In the genomic region with DNA sequence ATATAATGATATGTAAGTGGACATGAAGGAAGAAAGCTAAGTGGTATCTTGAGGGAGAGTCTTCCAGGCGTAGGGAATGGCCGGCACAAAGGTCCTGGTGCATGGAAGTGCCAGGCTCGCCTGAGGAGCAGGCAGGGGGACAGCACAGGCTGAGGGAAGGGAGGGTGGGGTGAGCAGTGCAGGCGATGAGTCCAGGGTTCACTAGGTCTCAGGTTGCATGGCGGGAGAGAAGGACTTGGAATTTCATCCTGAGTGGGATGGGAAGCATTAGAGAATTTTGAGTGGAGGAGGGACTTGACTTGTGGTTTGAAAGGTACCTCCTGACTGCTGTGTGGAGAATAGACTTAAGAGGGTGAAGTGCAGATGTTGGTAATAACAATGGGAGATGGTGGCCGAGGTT, we compare ENCODE assay signal across 20 cellular contexts.
A peak's percentile ranks its signal among the peaks of the same experiment; 100 is the strongest.
DNase-seq lines count a peak whose midpoint lies in the region; ATAC-seq, FAIRE-seq and TF ChIP-seq lines count a peak whose summit lies in the region.
"Had no signal": no experiment of that assay in that cellular context is flagged by ENCODE, and none has a peak within 500 bp of the region (broad histone marks: within the 10 kb centered on the region; RNA-seq: fewer than 3 reads in every experiment).

No MANE protein-coding gene starts in this region.

- H4K20me1 ChIP-seq in HepG2 (ENCODE audit: insufficient read depth, low read length) (no peaks in the 10 kb centered on the region), IMR-90 (ENCODE audit: insufficient read depth, low read length) (no peaks in the 10 kb centered on the region)

- H3K9me3 Mint-ChIP-seq in type B pancreatic cell: no peaks in the 10 kb centered on the region
- H3K9me3 Mint-ChIP-seq: CD4-positive, alpha-beta T cell had no signal

- H3K9ac ChIP-seq in HepG2 (ENCODE audit: insufficient read depth, low read depth, low read length): no peak overlapping the region
- H3K9ac ChIP-seq in IMR-90 (ENCODE audit: low read depth, low read length): no peak overlapping the region
- H3K9ac ChIP-seq: GM23248 had no signal

- H3K4me3 ChIP-seq in HepG2 (replicated peaks in 1 of 3; ENCODE audit: insufficient read depth in 1 of 3, low read depth in 2 of 3, low read length in 3 of 3): no peak overlapping the region
- H3K4me3 ChIP-seq in right lobe of liver: no peak overlapping the region
- H3K4me3 ChIP-seq in IMR-90 (ENCODE audit: insufficient read depth, low read depth, low read length): no peak overlapping the region
- no peak overlapping the region for H3K4me3 ChIP-seq in bronchial epithelial cell (ENCODE audit: low read depth, low read length)
- H3K4me3 ChIP-seq: GM23248, K562 had no signal

- no peak overlapping the region for H2AK9ac ChIP-seq in IMR-90 (replicated peaks; ENCODE audit: low read depth, low read length, poor library complexity)

- FAIRE-seq in HepG2 (lab: Jason Lieb, UNC) (no peak), bronchial epithelial cell (lab: Jason Lieb, UNC) (peak; percentile 23), H54 (lab: Jason Lieb, UNC) (no peak)
- FAIRE-seq: A204.1, GM12892, GM18507, K562 had no signal

- TF ChIP-seq RAD21 in HepG2 (CRISPR knock-in tag; IDR thresholded peaks at IDR 0.05) (no peak), IMR-90 (IDR thresholded peaks at IDR 0.05; ENCODE audit: low read length) (no peak)

- no peak overlapping the region for H2BK120ac ChIP-seq in IMR-90 (ENCODE audit: low read depth, low read length)

- H3K56ac ChIP-seq in IMR-90 (ENCODE audit: extremely low read depth, insufficient read depth, low read length): no peak overlapping the region

- 84% methylated on average over 6 of the region's 6 CpGs for WGBS in HepG2 (ENCODE audit: low lambda C conversion rate)
- WGBS in right lobe of liver (ENCODE audit: insufficient coverage, low coverage, low lambda C conversion rate, missing lambda C conversion rate): 89% methylated on average over 6 of the region's 6 CpGs
- 98% methylated on average over 5 of the region's 6 CpGs; no CpG with 5 or more reads in 1 of the 2 experiments for WGBS in IMR-90 (ENCODE audit: extremely low coverage in 2 of 2, insufficient read length in 1 of 2), 2 experiments

- no peaks in the 10 kb centered on the region for H3K27me3 Mint-ChIP-seq in type B pancreatic cell

- peaks cover 17% of the 10 kb centered on the region for H3K9me1 ChIP-seq in IMR-90 (ENCODE audit: insufficient read depth, low read length)

- H2BK20ac ChIP-seq in IMR-90 (ENCODE audit: low read depth, low read length): no peak overlapping the region

- in situ Hi-C loops in HepG2 (cut with HindIII; ENCODE audit: extremely low pct_ligation_motif_present, low pct_unique_long_range_greater_than_20kb): no loop called here
- in situ Hi-C loops in IMR-90 (cut with MboI; ENCODE audit: low sequenced_read_pairs): no loop called here

- H4K91ac ChIP-seq in IMR-90 (ENCODE audit: insufficient read depth, low read depth, low read length): peak overlapping the region; percentile 1; the same call in 1 of the 2 replicates

- no peak for TF ChIP-seq POLR2A in HepG2 (IDR thresholded peaks at IDR 0.05; ENCODE audit: insufficient read depth in 1 of 2, low read depth in 2 of 2, low read length in 2 of 2)
- no peak for TF ChIP-seq POLR2A in right lobe of liver (IDR thresholded peaks at IDR 0.05)
- TF ChIP-seq POLR2A in IMR-90 (IDR thresholded peaks at IDR 0.05; ENCODE audit: low read depth, low read length): no peak
- TF ChIP-seq POLR2A in H54 (IDR thresholded peaks at IDR 0.05; ENCODE audit: low read depth, low read length): no peak

- H2AK5ac ChIP-seq in IMR-90 (ENCODE audit: low read depth, low read length): no peak overlapping the region

- TF ChIP-seq EP300 in HepG2 (IDR thresholded peaks at IDR 0.05; ENCODE audit: low read depth in 2 of 2, low read length in 2 of 2) (no peak), HepG2 (CRISPR knock-in tag; IDR thresholded peaks at IDR 0.05; ENCODE audit: borderline replicate concordance) (no peak)

- dilution Hi-C loops in IMR-90 (cut with HindIII; ENCODE audit: low sequenced_read_pairs, unreplicated experiment): no loop called here

- intact Hi-C loops in HepG2 (cut with micrococcal nuclease; ENCODE audit: unreplicated experiment) (no loop called here), right lobe of liver (cut with DNase I) (no loop called here), IMR-90 (cut with micrococcal nuclease) (no loop called here)

- H3K27ac ChIP-seq in HepG2 (ENCODE audit: extremely low read length, insufficient read depth, low read length) (no peak overlapping the region), right lobe of liver (no peak overlapping the region), IMR-90 (ENCODE audit: insufficient read depth, low read length) (no peak overlapping the region)
- H3K27ac ChIP-seq: C4-2B, GM23248 had no signal

- peak overlapping the region; percentile 24 for H3K4me2 ChIP-seq in HepG2 (ENCODE audit: low read depth, low read length)
- H3K4me2 ChIP-seq in IMR-90 (ENCODE audit: low read depth, low read length): no peak overlapping the region

- H3K4me1 ChIP-seq in HepG2 (ENCODE audit: insufficient read depth, low read length): peaks cover 22% of the 10 kb centered on the region
- no peaks in the 10 kb centered on the region for H3K4me1 ChIP-seq in right lobe of liver
- H3K4me1 ChIP-seq in IMR-90 (ENCODE audit: control insufficient read depth, insufficient read depth, low read length): peaks cover 4% of the 10 kb centered on the region
- H3K4me1 ChIP-seq: Caco-2 had no signal

- H3K79me2 ChIP-seq in HepG2 (ENCODE audit: insufficient read depth, low read length): no peaks in the 10 kb centered on the region

- H4K5ac ChIP-seq in IMR-90 (ENCODE audit: low read depth, low read length): no peak overlapping the region

- DNase-seq in HepG2 (ENCODE audit: low spot score): peak; percentile 31
- DNase-seq in right lobe of liver: no peak
- no peak for DNase-seq in IMR-90
- no peak for DNase-seq in bronchial epithelial cell (ENCODE audit: low read depth)
- DNase-seq in type B pancreatic cell (ENCODE audit: extremely low spot score, unreplicated experiment): no peak
- DNase-seq in H54 (ENCODE audit: insufficient read length, low spot score): no peak
- DNase-seq: ACHN; Caco-2; CD4-positive, alpha-beta T cell; DMS153; DMS79; GDM1; GM23248; HCEC 1CT had no signal

- H3K18ac ChIP-seq in IMR-90 (ENCODE audit: low read depth, low read length): no peak overlapping the region

- no peak overlapping the region for H2BK5ac ChIP-seq in IMR-90 (ENCODE audit: low read depth, low read length, poor library complexity, severe bottlenecking)

- CTCF ChIA-PET in HepG2 (lab: Yijun Ruan, JAX; ENCODE audit: low intra/inter-chr PET ratio, low total read pairs) (no interaction called here), IMR-90 (lab: Yijun Ruan, JAX) (interaction anchor here (0.9 kb wide), 1 partner anchor 12 kb away, joined by 3 read pairs; no protein-coding TSS in a partner anchor)

- no peak overlapping the region for H3K4me3 Mint-ChIP-seq in type B pancreatic cell
- H3K4me3 Mint-ChIP-seq: CD4-positive, alpha-beta T cell had no signal

- peaks cover 28% of the 10 kb centered on the region for H3K36me3 Mint-ChIP-seq in type B pancreatic cell

- 0 out of 2 replicates have a peak overlapping the region, but pooled peaks have one; percentile 18 for H3K4ac ChIP-seq in IMR-90 (ENCODE audit: low read depth, low read length)

- no peak overlapping the region for H3K23ac ChIP-seq in IMR-90 (ENCODE audit: low read depth, low read length)

- H3K27ac Mint-ChIP-seq in type B pancreatic cell: peak overlapping the region; percentile 13
- H3K27ac Mint-ChIP-seq: CD4-positive, alpha-beta T cell had no signal

- H3K27me3 ChIP-seq in HepG2 (ENCODE audit: control insufficient read depth in 1 of 2, insufficient read depth in 2 of 2, low read length in 2 of 2): no peaks in the 10 kb centered on the region
- no peaks in the 10 kb centered on the region for H3K27me3 ChIP-seq in right lobe of liver
- no peaks in the 10 kb centered on the region for H3K27me3 ChIP-seq in IMR-90 (ENCODE audit: control insufficient read depth, insufficient read depth, low read length)
- H3K27me3 ChIP-seq in bronchial epithelial cell (ENCODE audit: control insufficient read depth, insufficient read depth, low read length): no peaks in the 10 kb centered on the region

- H2AFZ ChIP-seq in HepG2 (ENCODE audit: low read length) (no peak overlapping the region), IMR-90 (replicated peaks; ENCODE audit: low read length, poor library complexity) (no peak overlapping the region)
- H2AFZ ChIP-seq: GM23248 had no signal

- POLR2A ChIA-PET in HepG2 (lab: Yijun Ruan, JAX) (no interaction called here), IMR-90 (lab: Charles Lee; ENCODE audit: unreplicated experiment) (no interaction called here)

- no peak overlapping the region for H2BK15ac ChIP-seq in IMR-90 (ENCODE audit: low read depth, low read length)

- H3K36me3 ChIP-seq in HepG2 (replicated peaks in 1 of 2; ENCODE audit: control insufficient read depth in 1 of 2, insufficient read depth in 2 of 2, low read length in 2 of 2) (peaks cover 22 to 85% of the 10 kb centered on the region in 2 experiments), right lobe of liver (peaks cover 0 to 7% (median 0%) of the 10 kb centered on the region in 4 donors), IMR-90 (ENCODE audit: control insufficient read depth, insufficient read depth, low read length) (no peaks in the 10 kb centered on the region; the same call in 1 of the 2 replicates), bronchial epithelial cell (ENCODE audit: control insufficient read depth, insufficient read depth, low read length) (peaks cover 7% of the 10 kb centered on the region)

- H3K9me3 ChIP-seq in HepG2 (ENCODE audit: low read length) (no peaks in the 10 kb centered on the region), right lobe of liver (no peaks in the 10 kb centered on the region), IMR-90 (ENCODE audit: control insufficient read depth, insufficient read depth, low read length) (no peaks in the 10 kb centered on the region)
- H3K9me3 ChIP-seq: Caco-2 had no signal

- no peak overlapping the region for H4K8ac ChIP-seq in IMR-90 (ENCODE audit: low read depth in 2 of 2, low read length in 2 of 2)

- H3K4me1 Mint-ChIP-seq in type B pancreatic cell (ENCODE audit: unreplicated experiment): peaks cover 10% of the 10 kb centered on the region

- BruUV-seq in HepG2 (replicated peaks; lab: Mats Ljungman, UMichigan) (no TSS peak), IMR-90 (replicated peaks; lab: Mats Ljungman, UMichigan) (no TSS peak)

- no peak overlapping the region for H3K14ac ChIP-seq in IMR-90 (replicated peaks; ENCODE audit: low read depth, low read length)

- TF ChIP-seq CTCF in HepG2 (CRISPR knock-in tag; IDR thresholded peaks at IDR 0.05) (no peak), right lobe of liver (IDR thresholded peaks at IDR 0.05) (no peak), IMR-90 (conservative IDR thresholded peaks at IDR 0.05; ENCODE audit: low read depth, low read length) (no peak), bronchial epithelial cell (IDR thresholded peaks at IDR 0.05; ENCODE audit: insufficient read depth, low read length, severe bottlenecking) (no peak), type B pancreatic cell (conservative IDR thresholded peaks at IDR 0.05) (no peak)

- ATAC-seq in HepG2 (peak; percentile 79), right lobe of liver (no peak), IMR-90 (ENCODE audit: low read depth) (no peak), HG03457 (IDR thresholded peaks at IDR 0.05; ENCODE audit: unreplicated experiment) (no peak)
- ATAC-seq: K562 had no signal

- H3K79me1 ChIP-seq in IMR-90 (ENCODE audit: low read depth in 1 of 2, low read length in 2 of 2): peaks cover 0 to 6% of the 10 kb centered on the region in 2 experiments; a peak in 2 of 4 replicates
